In genomic region chr7:125876436-125876835, GRCh38 we compare ENCODE assay signal across 17 cellular contexts.
DNase-seq lines count a peak whose midpoint lies in the region; FAIRE-seq and TF ChIP-seq lines count a peak whose summit lies in the region.
"Had no signal": no experiment of that assay in that cellular context is flagged by ENCODE, and none has a peak within 500 bp of the region (broad histone marks: within the 10 kb centered on the region; RNA-seq: fewer than 3 reads in every experiment).

No MANE protein-coding gene starts in this region.

- no TSS peak for BruUV-seq in MCF 10A (replicated peaks; lab: Mats Ljungman, UMichigan)

- no peaks in the 10 kb centered on the region for H3K27me3 ChIP-seq in breast epithelium
- no peaks in the 10 kb centered on the region for H3K27me3 ChIP-seq in bronchial epithelial cell (ENCODE audit: control insufficient read depth, insufficient read depth, low read length)
- no peaks in the 10 kb centered on the region for H3K27me3 ChIP-seq in osteoblast (ENCODE audit: insufficient read depth, low read length)
- H3K27me3 ChIP-seq in sigmoid colon: no peaks in the 10 kb centered on the region
- H3K27me3 ChIP-seq: BLaER1 had no signal

- no peaks in the 10 kb centered on the region for H3K79me2 ChIP-seq in osteoblast (ENCODE audit: insufficient read depth, low read length)

- no peak overlapping the region for H2AFZ ChIP-seq in osteoblast (ENCODE audit: low read length)

- intact Hi-C loops in MCF 10A (cut with micrococcal nuclease): no loop called here
- intact Hi-C loops in breast epithelium (cut with DNase I; ENCODE audit: low total_unique reads): no loop called here
- intact Hi-C loops in sigmoid colon (cut with DNase I): no loop called here

- no peaks in the 10 kb centered on the region for H4K20me1 ChIP-seq in osteoblast (ENCODE audit: insufficient read depth, low read length)
- H4K20me1 ChIP-seq: BLaER1 had no signal

- TF ChIP-seq POLR2A in breast epithelium (IDR thresholded peaks at IDR 0.05) (no peak), sigmoid colon (IDR thresholded peaks at IDR 0.05) (no peak)

- H3K9me3 Mint-ChIP-seq in MCF 10A (ENCODE audit: unreplicated experiment): no peaks in the 10 kb centered on the region

- H3K4me3 Mint-ChIP-seq in MCF 10A (ENCODE audit: unreplicated experiment): no peak overlapping the region
- H3K4me3 Mint-ChIP-seq: CD14-positive monocyte; CD4-positive, alpha-beta memory T cell had no signal

- peak; percentile 50 for DNase-seq in MCF 10A (ENCODE audit: unreplicated experiment)
- no peak for DNase-seq in breast epithelium (ENCODE audit: low spot score in 2 of 2)
- DNase-seq in bronchial epithelial cell (ENCODE audit: low read depth): peak; percentile 13
- DNase-seq in osteoblast (ENCODE audit: insufficient read length, low spot score, missing footprints): peak; percentile 10
- no peak for DNase-seq in iPS-NIHi11 (ENCODE audit: low spot score)
- DNase-seq in ACHN: no peak
- no peak for DNase-seq in sigmoid colon
- DNase-seq: CD4-positive, alpha-beta memory T cell; DMS153; DMS79; GF-D8; GOT3; H7 had no signal

- H3K4me1 ChIP-seq in breast epithelium (no peaks in the 10 kb centered on the region), osteoblast (ENCODE audit: insufficient read depth, low read length) (no peaks in the 10 kb centered on the region), sigmoid colon (no peaks in the 10 kb centered on the region)
- H3K4me1 ChIP-seq: A549, BLaER1 had no signal

- POLR2A ChIA-PET in MCF 10A (lab: Yijun Ruan, JAX): no interaction called here

- H3K4me3 ChIP-seq in breast epithelium (no peak overlapping the region), bronchial epithelial cell (ENCODE audit: low read depth, low read length) (no peak overlapping the region), osteoblast (ENCODE audit: insufficient read depth, low read length) (no peak overlapping the region), sigmoid colon (no peak overlapping the region)
- H3K4me3 ChIP-seq: A549, BLaER1 had no signal

- H3K27ac ChIP-seq in breast epithelium: no peak overlapping the region
- no peak overlapping the region for H3K27ac ChIP-seq in osteoblast (ENCODE audit: low read depth, low read length)
- H3K27ac ChIP-seq in sigmoid colon: no peak overlapping the region
- H3K27ac ChIP-seq: 22Rv1, A549, BLaER1 had no signal

- peaks cover 0 to 6% of the 10 kb centered on the region in 2 donors for H3K9me3 ChIP-seq in breast epithelium
- peaks cover 2% of the 10 kb centered on the region for H3K9me3 ChIP-seq in osteoblast (ENCODE audit: low read depth, low read length)
- H3K9me3 ChIP-seq in sigmoid colon: no peaks in the 10 kb centered on the region
- H3K9me3 ChIP-seq: A549, BLaER1 had no signal

- H3K27ac Mint-ChIP-seq in MCF 10A (ENCODE audit: low read depth, unreplicated experiment): no peak overlapping the region
- H3K27ac Mint-ChIP-seq: CD14-positive monocyte; CD4-positive, alpha-beta memory T cell had no signal

- no peak overlapping the region for H3K4me2 ChIP-seq in osteoblast (ENCODE audit: insufficient read depth, low read length)
- H3K4me2 ChIP-seq: A549, BLaER1 had no signal

- H3K27me3 Mint-ChIP-seq in MCF 10A (ENCODE audit: insufficient read depth, unreplicated experiment): no peaks in the 10 kb centered on the region
- H3K27me3 Mint-ChIP-seq: CD4-positive, alpha-beta memory T cell had no signal

- TF ChIP-seq EP300 in sigmoid colon (IDR thresholded peaks at IDR 0.05): no peak

- in situ Hi-C loops in ACHN (cut with HindIII; ENCODE audit: low pct_ligation_motif_present, low pct_unique_long_range_greater_than_20kb, low sequenced_read_pairs): no loop called here

- no peaks in the 10 kb centered on the region for H3K36me3 Mint-ChIP-seq in MCF 10A (ENCODE audit: insufficient read depth, unreplicated experiment)
- H3K36me3 Mint-ChIP-seq: CD14-positive monocyte; CD4-positive, alpha-beta memory T cell had no signal

- FAIRE-seq in bronchial epithelial cell (lab: Jason Lieb, UNC): no peak
- FAIRE-seq: A549 had no signal

- TF ChIP-seq CTCF in MCF 10A (IDR thresholded peaks at IDR 0.05; ENCODE audit: unreplicated experiment) (no peak), breast epithelium (IDR thresholded peaks at IDR 0.05) (no peak), bronchial epithelial cell (IDR thresholded peaks at IDR 0.05; ENCODE audit: insufficient read depth, low read length, severe bottlenecking) (no peak), osteoblast (IDR thresholded peaks at IDR 0.05; ENCODE audit: extremely low read depth, low read depth, low read length) (no peak), sigmoid colon (IDR thresholded peaks at IDR 0.05) (no peak)

- no peaks in the 10 kb centered on the region for H3K4me1 Mint-ChIP-seq in MCF 10A (ENCODE audit: insufficient read depth, unreplicated experiment)
- H3K4me1 Mint-ChIP-seq: CD14-positive monocyte; CD4-positive, alpha-beta memory T cell had no signal

- H3K36me3 ChIP-seq in breast epithelium (no peaks in the 10 kb centered on the region), bronchial epithelial cell (ENCODE audit: control insufficient read depth, insufficient read depth, low read length) (no peaks in the 10 kb centered on the region), osteoblast (ENCODE audit: insufficient read depth, low read length) (no peaks in the 10 kb centered on the region), sigmoid colon (no peaks in the 10 kb centered on the region)
- H3K36me3 ChIP-seq: BLaER1 had no signal

- CTCF ChIA-PET in MCF 10A (lab: Yijun Ruan, JAX): no interaction called here

Comparison
In these comparisons a context has a peak if more than half of its experiments do, and no peak if none do; other contexts are left out.
1. DNase-seq: peak in MCF 10A (single experiment), bronchial epithelial cell (single experiment) and osteoblast (single experiment); none in breast epithelium (0 of 2), iPS-NIHi11 (single experiment), ACHN (single experiment) and sigmoid colon (single experiment).